In the genomic region with DNA sequence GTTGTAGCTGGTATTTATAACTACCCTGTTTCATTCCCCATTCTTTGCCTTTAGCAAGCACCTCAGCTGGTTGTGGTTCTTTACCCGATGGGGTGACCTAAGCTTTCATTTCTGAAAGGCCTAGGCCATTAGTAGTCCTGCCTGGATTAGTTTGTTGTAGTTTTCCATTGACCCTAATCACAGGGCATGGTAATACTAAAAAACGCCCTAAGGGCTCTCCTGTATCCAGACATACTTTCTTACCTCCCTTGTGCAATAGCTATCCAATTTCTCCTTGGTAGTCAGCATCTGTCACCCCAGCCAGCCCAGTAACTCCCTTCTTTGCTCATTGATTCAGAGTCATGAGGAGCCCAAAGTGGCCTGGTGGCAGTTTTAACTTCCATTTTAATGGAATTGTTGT, we compare ENCODE assay signal across 17 cellular contexts. TPM values are rescaled to one million over a fixed set of nuclear protein-coding genes. Genes with fewer than 3 reads are reported as not detected.
A peak's percentile ranks its signal among the peaks of the same experiment; 100 is the strongest.
DNase-seq lines count a peak whose midpoint lies in the region; ATAC-seq and TF ChIP-seq lines count a peak whose summit lies in the region.
"Had no signal": no experiment of that assay in that cellular context is flagged by ENCODE, and none has a peak within 500 bp of the region (broad histone marks: within the 10 kb centered on the region; RNA-seq: fewer than 3 reads in every experiment).

No MANE protein-coding gene starts in this region.

- H3K4me3 Mint-ChIP-seq in T-cell = no peak overlapping the region
- H3K4me3 Mint-ChIP-seq: activated B cell treated with CpG ODN at 0.5 μM for 24 hours; B cell; stimulated activated memory B cell treated with anti-CD40 and anti-IgM and Interleukin-4, amounts not matched to agents 10 μg/mL and 1 μg/mL and 100 μg/mL, for 72 hours; type B pancreatic cell had no signal

- H3K36me3 ChIP-seq in BJ (ENCODE audit: control insufficient read depth, insufficient read depth, low read length) = no peaks in the 10 kb centered on the region
- H3K36me3 ChIP-seq in adipocyte (ENCODE audit: control insufficient read depth, insufficient read depth, low read length, severe bottlenecking) = no peaks in the 10 kb centered on the region
- H3K36me3 ChIP-seq: neutrophil had no signal

- no peaks in the 10 kb centered on the region for H3K36me3 Mint-ChIP-seq in T-cell
- H3K36me3 Mint-ChIP-seq: stimulated activated memory B cell treated with anti-CD40 and anti-IgM and Interleukin-4, amounts not matched to agents 10 μg/mL and 1 μg/mL and 100 μg/mL, for 72 hours; type B pancreatic cell had no signal

- H3K4me1 ChIP-seq in adipocyte (ENCODE audit: control insufficient read depth, insufficient read depth, low read length) = peaks cover 3% of the 10 kb centered on the region

- no peaks in the 10 kb centered on the region for H3K27me3 Mint-ChIP-seq in T-cell
- H3K27me3 Mint-ChIP-seq: stimulated activated memory B cell treated with anti-CD40 and anti-IgM and Interleukin-4, amounts not matched to agents 10 μg/mL and 1 μg/mL and 100 μg/mL, for 72 hours had no signal

- H3K27ac Mint-ChIP-seq in T-cell = no peak overlapping the region
- H3K27ac Mint-ChIP-seq: activated B cell treated with CpG ODN at 0.5 μM for 24 hours; B cell; stimulated activated memory B cell treated with anti-CD40 and anti-IgM and Interleukin-4, amounts not matched to agents 10 μg/mL and 1 μg/mL and 100 μg/mL, for 72 hours; type B pancreatic cell had no signal

- no peaks in the 10 kb centered on the region; the same call in 1 of the 2 replicates for H3K27me3 ChIP-seq in BJ (ENCODE audit: control insufficient read depth, insufficient read depth, low read length)
- no peaks in the 10 kb centered on the region for H3K27me3 ChIP-seq in adipocyte (replicated peaks; ENCODE audit: control insufficient read depth, insufficient read depth, low read length)
- H3K27me3 ChIP-seq: sigmoid colon had no signal

- H3K9me3 ChIP-seq in adipocyte (ENCODE audit: control insufficient read depth, low read length) = no peaks in the 10 kb centered on the region
- H3K9me3 ChIP-seq: neutrophil, sigmoid colon had no signal

- DNase-seq in BJ (ENCODE audit: low read depth) = peak; percentile 53
- peak; percentile 62 for DNase-seq in HPDE6-E6E7 (ENCODE audit: extremely low spot score)
- DNase-seq in adipocyte (ENCODE audit: low read depth) = peak; percentile 96
- peak; percentile 84 for DNase-seq in islet precursor cell
- DNase-seq in iPS-NIHi11 (ENCODE audit: low spot score) = no peak
- no peak for DNase-seq in erythroblast (lab: John Stamatoyannopoulos, UW)
- DNase-seq in T-cell = no peak
- DNase-seq: activated B cell treated with CpG ODN at 0.5 μM for 24 hours; activated naive CD4-positive, alpha-beta T cell treated with Interleukin-2 at 50 U/mL for 16 hours; NCI-H1417 treated with DMSO at 0.1 percent for 48 hours; sigmoid colon had no signal

- CTCF ChIA-PET in BJ (lab: Yijun Ruan, JAX) = interaction anchor here (1.0 to 2.0 kb wide), 2 partner anchors 58 to 73 kb away, joined by 3 to 7 read pairs; no protein-coding TSS in a partner anchor
- CTCF ChIA-PET in T-cell (lab: Charles Lee) = no interaction called here

- no peak for TF ChIP-seq CTCF in BJ (IDR thresholded peaks at IDR 0.05; ENCODE audit: insufficient read depth, low read depth, low read length)

- POLR2A ChIA-PET in BJ (lab: Charles Lee) (no interaction called here), T-cell (lab: Charles Lee) (no interaction called here)

- ATAC-seq in HG02870 (IDR thresholded peaks at IDR 0.05; ENCODE audit: unreplicated experiment) (no peak), T-cell (replicated peaks in 1 of 4) (no peak)
- ATAC-seq: K562; stimulated activated memory B cell treated with anti-CD40 and anti-IgM and Interleukin-4, amounts not matched to agents 10 μg/mL and 1 μg/mL and 100 μg/mL, for 72 hours had no signal

- H3K4me3 ChIP-seq in BJ (ENCODE audit: low read depth, low read length) = no peak overlapping the region
- H3K4me3 ChIP-seq in adipocyte (ENCODE audit: low read length) = no peak overlapping the region
- H3K4me3 ChIP-seq: K562, sigmoid colon had no signal

- no peak for TF ChIP-seq POLR2A in erythroblast (IDR thresholded peaks at IDR 0.05; ENCODE audit: low read length)

- H3K4me1 Mint-ChIP-seq in T-cell = no peaks in the 10 kb centered on the region
- H3K4me1 Mint-ChIP-seq: activated B cell treated with CpG ODN at 0.5 μM for 24 hours, B cell had no signal

- no peak overlapping the region for H3K9ac ChIP-seq in adipocyte (ENCODE audit: low read length)

- no peaks in the 10 kb centered on the region for H3K9me3 Mint-ChIP-seq in T-cell
- H3K9me3 Mint-ChIP-seq: activated B cell treated with CpG ODN at 0.5 μM for 24 hours; stimulated activated memory B cell treated with anti-CD40 and anti-IgM and Interleukin-4, amounts not matched to agents 10 μg/mL and 1 μg/mL and 100 μg/mL, for 72 hours; type B pancreatic cell had no signal

RNA-seq across cellular contexts. Expression of a gene that starts 24.0 kb away (rescaled TPM):
- 0.06 and 0.15 TPM in 2 replicates for polyA plus RNA-seq in BJ (2011; rRNA removed)
- polyA minus RNA-seq in BJ (2011; rRNA and poly(A)+ RNA removed) = 0.14 and 0.31 TPM in 2 replicates
- 1 to 10 TPM in 4 of 5 donors, under 1 TPM in 1; 0.70 to 1.9 (median 1.3) TPM for total RNA-seq in T-cell

Comparison
In these comparisons a context has a peak if more than half of its experiments do, and no peak if none do; other contexts are left out.
1. DNase-seq: peak in BJ (single experiment), HPDE6-E6E7 (single experiment), adipocyte (single experiment) and islet precursor cell (single experiment); none in iPS-NIHi11 (single experiment), erythroblast (0 of 2) and T-cell (0 of 34).